ENCODE assay signal across 26 cellular contexts in the genomic region with DNA sequence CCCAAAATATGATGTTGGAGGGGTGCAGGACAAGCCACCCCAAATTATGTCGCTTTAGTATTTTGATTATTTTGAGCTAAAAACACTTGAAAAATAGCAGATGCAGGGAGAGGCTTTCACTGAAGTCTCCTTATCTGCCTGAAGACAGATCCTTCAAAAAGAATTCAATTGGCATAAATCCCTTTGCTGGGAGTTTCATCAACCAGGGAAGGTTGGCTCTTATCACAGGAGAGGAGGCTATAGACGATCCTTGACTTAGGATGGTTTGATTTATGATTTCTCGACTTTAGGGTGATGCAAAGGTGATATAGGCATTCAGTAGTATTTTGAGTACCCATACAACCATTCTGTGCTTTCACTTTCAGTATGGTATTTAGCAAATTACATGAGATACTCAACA.
"Had no signal": no experiment of that assay in that cellular context is flagged by ENCODE, and none has a peak within 500 bp of the region (broad histone marks: within the 10 kb centered on the region; RNA-seq: fewer than 3 reads in every experiment).

No MANE protein-coding gene starts in this region.

- H3K4me2 ChIP-seq: hepatocyte, smooth muscle cell had no signal

- H3K79me2 ChIP-seq: hepatocyte had no signal

- DNase-seq: kidney; left colon; left lung; lower lobe of right lung; mesendoderm; midbrain; mucosa of descending colon; naive thymus-derived CD4-positive, alpha-beta T cell; ovary; right lobe of liver; stimulated activated CD4-positive, alpha-beta T cell treated with anti-CD3 and anti-CD28 coated beads, Interleukin-1b, Interleukin-23, amount 100 ng/mL, for 48 hours; stimulated activated CD4-positive, alpha-beta T cell treated with anti-CD3 and anti-CD28 coated beads, Interleukin-2, amount 100 ng/mL, for 48 hours; stimulated activated CD4-positive, alpha-beta T cell treated with anti-CD3 and anti-CD28 coated beads, Interleukin-4, amount 100 ng/mL, for 4 hours; stimulated activated naive B cell treated with anti-CD40 and anti-IgM and Interleukin-4, amounts not matched to agents 10 μg/mL and 1 μg/mL and 100 μg/mL, for 72 hours; stimulated activated naive CD8-positive, alpha-beta T cell treated with anti-CD3 and anti-CD28 coated beads, Interleukin-15, Interleukin-2, amounts not matched to agents 100 U/mL and 50 U/mL, for 24 hours; stomach; transverse colon; upper lobe of left lung had no signal

- H3K27ac ChIP-seq: hepatocyte, left lung, lower lobe of right lung, ovary, right atrium auricular region, right lobe of liver, stomach, testis, thyroid gland, transverse colon, upper lobe of left lung, vagina had no signal

- ATAC-seq: left colon; left lung; lower lobe of right lung; mucosa of descending colon; naive thymus-derived CD4-positive, alpha-beta T cell; natural killer cell treated with Interleukin-12 subunit alpha and Interleukin-12 subunit beta and Interleukin-15 and Interleukin-18, amount 100 ng/mL, for 72 hours; right lobe of liver; stimulated activated naive B cell treated with anti-CD40 and anti-IgM and Interleukin-4, amounts not matched to agents 10 μg/mL and 1 μg/mL and 100 μg/mL, for 72 hours; stimulated activated naive CD8-positive, alpha-beta T cell treated with anti-CD3 and anti-CD28 coated beads, Interleukin-15, Interleukin-2, amounts not matched to agents 100 U/mL and 50 U/mL, for 24 hours had no signal

- H3K4me3 Mint-ChIP-seq: naive thymus-derived CD4-positive, alpha-beta T cell; natural killer cell treated with Interleukin-12 subunit alpha and Interleukin-12 subunit beta and Interleukin-15 and Interleukin-18, amount 100 ng/mL, for 72 hours; stimulated activated naive B cell treated with anti-CD40 and anti-IgM and Interleukin-4, amounts not matched to agents 10 μg/mL and 1 μg/mL and 100 μg/mL, for 72 hours had no signal

- H3K4me3 ChIP-seq: hepatocyte, left lung, lower lobe of right lung, mucosa of descending colon, ovary, right atrium auricular region, right lobe of liver, smooth muscle cell, stomach, testis, thyroid gland, transverse colon, upper lobe of left lung, vagina had no signal

- H3K9me3 ChIP-seq: left lung, lower lobe of right lung, mucosa of descending colon, ovary, right atrium auricular region, right lobe of liver, stomach, testis, thyroid gland, transverse colon, upper lobe of left lung, vagina had no signal

- H3K36me3 ChIP-seq: left lung, lower lobe of right lung, ovary, right atrium auricular region, right lobe of liver, stomach, thyroid gland, transverse colon, upper lobe of left lung, vagina had no signal

- H3K27me3 Mint-ChIP-seq: stimulated activated naive B cell treated with anti-CD40 and anti-IgM and Interleukin-4, amounts not matched to agents 10 μg/mL and 1 μg/mL and 100 μg/mL, for 72 hours had no signal

- H3K4me1 Mint-ChIP-seq: stimulated activated naive B cell treated with anti-CD40 and anti-IgM and Interleukin-4, amounts not matched to agents 10 μg/mL and 1 μg/mL and 100 μg/mL, for 72 hours had no signal

- H3K27me3 ChIP-seq: left lung, ovary, right atrium auricular region, right lobe of liver, stomach, testis, thyroid gland, transverse colon, upper lobe of left lung, vagina had no signal

- H3K27ac Mint-ChIP-seq: natural killer cell treated with Interleukin-12 subunit alpha and Interleukin-12 subunit beta and Interleukin-15 and Interleukin-18, amount 100 ng/mL, for 72 hours; progenitor cell of endocrine pancreas; stimulated activated naive B cell treated with anti-CD40 and anti-IgM and Interleukin-4, amounts not matched to agents 10 μg/mL and 1 μg/mL and 100 μg/mL, for 72 hours had no signal

- H3K36me3 Mint-ChIP-seq: naive thymus-derived CD4-positive, alpha-beta T cell; natural killer cell treated with Interleukin-12 subunit alpha and Interleukin-12 subunit beta and Interleukin-15 and Interleukin-18, amount 100 ng/mL, for 72 hours; stimulated activated naive B cell treated with anti-CD40 and anti-IgM and Interleukin-4, amounts not matched to agents 10 μg/mL and 1 μg/mL and 100 μg/mL, for 72 hours had no signal

- H3K4me1 ChIP-seq: left lung, lower lobe of right lung, right atrium auricular region, right lobe of liver, stomach, testis, thyroid gland, transverse colon, upper lobe of left lung, vagina had no signal

- H2AFZ ChIP-seq: hepatocyte had no signal
